ENCODE assay signal across 8 cellular contexts in the genomic region with DNA sequence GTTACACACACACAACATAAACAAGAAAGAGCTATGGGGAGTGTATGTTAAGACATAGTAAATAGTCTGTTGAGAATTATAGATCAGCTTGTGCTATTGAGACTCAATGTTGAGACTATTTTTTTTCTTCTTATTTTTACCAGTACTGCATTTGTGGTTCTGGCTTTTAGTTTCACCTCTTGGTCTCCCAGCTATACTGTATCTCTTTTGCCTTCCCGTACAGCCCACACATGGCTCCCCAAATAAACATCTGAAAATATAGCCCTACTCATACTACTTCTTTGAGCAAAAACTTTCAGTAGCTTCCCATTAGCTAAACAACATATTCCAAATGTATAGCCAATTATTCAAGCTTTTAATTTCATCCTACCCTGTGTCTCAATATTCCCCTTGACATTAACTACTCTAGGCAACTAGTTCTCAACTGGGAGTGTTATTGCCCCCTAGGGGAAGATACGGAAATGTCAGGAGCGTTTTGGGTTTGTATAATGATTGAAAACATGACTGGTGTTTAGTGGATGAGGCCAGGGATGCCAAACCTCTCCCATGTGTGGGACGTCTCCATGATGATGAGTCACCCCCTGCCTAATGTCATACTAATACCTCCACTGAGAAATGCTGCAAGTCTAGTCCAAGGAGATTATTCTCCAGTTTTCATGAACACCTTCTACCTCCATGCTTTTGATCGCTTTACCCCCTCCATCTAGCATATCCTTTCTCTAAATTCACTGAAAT. TPM values are rescaled to one million over a fixed set of nuclear protein-coding genes. Genes with fewer than 3 reads are reported as not detected.
DNase-seq lines count a peak whose midpoint lies in the region; ATAC-seq, FAIRE-seq and TF ChIP-seq lines count a peak whose summit lies in the region.

No MANE protein-coding gene starts in this region.

- no peaks in the 10 kb centered on the region for H3K4me1 ChIP-seq in GM12878 (ENCODE audit: control insufficient read depth, insufficient read depth, low read length)

- H2AFZ ChIP-seq in GM12878 (ENCODE audit: control insufficient read depth, low read depth, low read length): no peak overlapping the region

- H3K9ac ChIP-seq in GM12878 (ENCODE audit: control insufficient read depth, insufficient read depth, low read length): no peak overlapping the region

- no peaks in the 10 kb centered on the region for H3K36me3 ChIP-seq in GM12878 (ENCODE audit: control insufficient read depth in 2 of 2, insufficient read depth in 2 of 2, low read length in 1 of 2)

- TF ChIP-seq EP300 in GM12878 (IDR thresholded peaks at IDR 0.05; ENCODE audit: borderline replicate concordance in 1 of 2, control insufficient read depth in 1 of 2, low read depth in 2 of 2, low read length in 2 of 2): no peak

- SMC1A ChIA-PET in GM12878 (lab: Charles Lee; ENCODE audit: uncharacterized antibody, unreplicated experiment): interaction anchor here (0.7 to 3.2 kb wide), 10 partner anchors 12 to 593 kb away, joined by 3 to 22 read pairs (median 3); no protein-coding TSS in a partner anchor

- RAD21 ChIA-PET in GM12878 (lab: Charles Lee; ENCODE audit: unreplicated experiment): interaction anchor here (1.7 to 3.0 kb wide), 3 partner anchors 323 to 592 kb away, joined by 7 to 23 read pairs (median 22); no protein-coding TSS in a partner anchor

- H3K4me1 Mint-ChIP-seq in Calu3 (ENCODE audit: low read depth, unreplicated experiment): peaks cover 24% of the 10 kb centered on the region
- H3K4me1 Mint-ChIP-seq in effector memory CD8-positive, alpha-beta T cell (ENCODE audit: low read depth in 2 of 2): no peaks in the 10 kb centered on the region

- peak; percentile 67 for DNase-seq in Calu3
- DNase-seq in NCI-H2227 treated with DMSO at 0.1 percent for 48 hours (lab: John Stamatoyannopoulos, UW): peak; percentile 6
- no peak for DNase-seq in GM12878 (ENCODE audit: low read depth, low spot score)
- DNase-seq in kidney tubule cell (ENCODE audit: low spot score): peak; percentile 91
- DNase-seq in effector memory CD8-positive, alpha-beta T cell: no peak
- DNase-seq in activated effector memory CD4-positive, alpha-beta T cell treated with Interleukin-2 at 50 U/mL for 16 hours: no peak

- no peak overlapping the region for H3K4me3 Mint-ChIP-seq in Calu3 (ENCODE audit: low read depth, unreplicated experiment)
- H3K4me3 Mint-ChIP-seq in effector memory CD8-positive, alpha-beta T cell: no peak overlapping the region

- no peak for TF ChIP-seq POLR2A in GM12878 (IDR thresholded peaks at IDR 0.05; ENCODE audit: low read depth, low read length)

- no peak overlapping the region for H3K27ac Mint-ChIP-seq in Calu3 (ENCODE audit: unreplicated experiment)
- H3K27ac Mint-ChIP-seq in effector memory CD8-positive, alpha-beta T cell: no peak overlapping the region

- H3K27me3 ChIP-seq in GM12878 (replicated peaks in 1 of 2; ENCODE audit: control insufficient read depth in 2 of 2, insufficient read depth in 2 of 2, low read length in 1 of 2): no peaks in the 10 kb centered on the region

- H3K9me3 Mint-ChIP-seq in Calu3 (ENCODE audit: low read depth, unreplicated experiment): no peaks in the 10 kb centered on the region
- H3K9me3 Mint-ChIP-seq in effector memory CD8-positive, alpha-beta T cell: peaks cover 0 to 5% of the 10 kb centered on the region in 2 donors

- BruUV-seq in Calu3 (replicated peaks; lab: Mats Ljungman, UMichigan) (no TSS peak), GM12878 (replicated peaks; lab: Mats Ljungman, UMichigan) (no TSS peak)

- TF ChIP-seq CTCF in Calu3 (IDR thresholded peaks at IDR 0.05; ENCODE audit: unreplicated experiment) (peak; percentile 41), GM12878 (IDR thresholded peaks at IDR 0.05 in 2 of 3, conservative IDR thresholded peaks at IDR 0.05 in 1 of 3; ENCODE audit: control insufficient read depth in 2 of 3, extremely low read depth in 1 of 3, insufficient read depth in 1 of 3, low read depth in 3 of 3, low read length in 3 of 3) (peak; percentile 56 to 69 (median 62))

- CTCF ChIA-PET in Calu3 (lab: Charles Lee) (interaction anchor here (1.0 to 1.8 kb wide), 6 partner anchors 59 to 327 kb away, joined by 3 to 16 read pairs (median 5); no protein-coding TSS in a partner anchor), GM12878 (lab: Yijun Ruan, JAX) (interaction anchor here (0.6 to 3.7 kb wide), 32 partner anchors 8 to 1279 kb away, joined by 3 to 48 read pairs (median 4); no protein-coding TSS in a partner anchor)

- WGBS in GM12878 (ENCODE audit: insufficient coverage, insufficient replicate concordance, low lambda C conversion rate, missing lambda C conversion rate): 15% methylated on average over 5 of the region's 5 CpGs

- H3K79me2 ChIP-seq in GM12878 (ENCODE audit: control insufficient read depth, insufficient read depth, low read length): no peaks in the 10 kb centered on the region

- TF ChIP-seq RAD21 in GM12878 (IDR thresholded peaks at IDR 0.05; ENCODE audit: insufficient read depth, low read depth, low read length): peak; percentile 61

- peak; percentile 54 for FAIRE-seq in GM12878 (lab: Jason Lieb, UNC)

- no peaks in the 10 kb centered on the region for H3K36me3 Mint-ChIP-seq in Calu3 (ENCODE audit: insufficient read depth, unreplicated experiment)
- H3K36me3 Mint-ChIP-seq in effector memory CD8-positive, alpha-beta T cell (ENCODE audit: insufficient read depth): no peaks in the 10 kb centered on the region

- no peak overlapping the region for H3K4me2 ChIP-seq in GM12878 (ENCODE audit: control insufficient read depth, insufficient read depth)

- H3K4me3 ChIP-seq in GM12878: no peak overlapping the region

- ATAC-seq in GM18861 (IDR thresholded peaks at IDR 0.05; ENCODE audit: unreplicated experiment) (peak; percentile 92), HG02938 (IDR thresholded peaks at IDR 0.05; ENCODE audit: unreplicated experiment) (peak; percentile 81), GM12878 (peak; percentile 91)
- ATAC-seq in effector memory CD8-positive, alpha-beta T cell (replicated peaks): no peak

- H4K20me1 ChIP-seq in GM12878 (ENCODE audit: control insufficient read depth, insufficient read depth): no peaks in the 10 kb centered on the region

- POLR2A ChIA-PET in GM12878 (lab: Charles Lee): interaction anchor here (1.1 kb wide), 1 partner anchor 10 kb away, joined by 3 read pairs; no protein-coding TSS in a partner anchor

- in situ Hi-C loops in GM12878 (cut with MboI): loop anchor here (5.0 kb wide), 1 partner anchor 321 kb away; no protein-coding TSS in a partner anchor

- no peaks in the 10 kb centered on the region for H3K27me3 Mint-ChIP-seq in Calu3 (ENCODE audit: unreplicated experiment)
- H3K27me3 Mint-ChIP-seq in effector memory CD8-positive, alpha-beta T cell: peaks cover 0 to 5% of the 10 kb centered on the region in 2 donors

- no peak overlapping the region for H3K27ac ChIP-seq in GM12878 (ENCODE audit: control insufficient read depth, insufficient read depth)

- intact Hi-C loops in Calu3 (cut with micrococcal nuclease; ENCODE audit: unreplicated experiment): loop anchor here (1.0 to 5.0 kb wide), 3 partner anchors 101 to 323 kb away; no protein-coding TSS in a partner anchor
- intact Hi-C loops in GM12878 (cut with micrococcal nuclease; ENCODE audit: unreplicated experiment): loop anchor here (2.0 kb wide), 1 partner anchor 326 kb away; no protein-coding TSS in a partner anchor

- no peaks in the 10 kb centered on the region for H3K9me3 ChIP-seq in GM12878 (replicated peaks; ENCODE audit: control insufficient read depth, insufficient read depth, low read length)

TF ChIP-seq in GM12878, 131 proteins besides CTCF, POLR2A, EP300 and RAD21:
- TF ChIP-seq SMC3 (IDR thresholded peaks at IDR 0.05; ENCODE audit: borderline replicate concordance, low read length) (peak; percentile 56; the same call in 1 of the 2 replicates), IRF4 (IDR thresholded peaks at IDR 0.05; ENCODE audit: low read depth, low read length) (0 out of 2 replicates have a peak, but pooled peaks have one; percentile 51), ZNF622 (IDR thresholded peaks at IDR 0.05) (no peak)

RNA-seq across cellular contexts. Expression of gene RPE65, which starts 6.8 kb away (rescaled TPM):
- total RNA-seq in Calu3 (2022) (not detected in 2 replicates), GM12878 (2014; rRNA removed) (not detected in 2 replicates), GM12878 (2014; rRNA removed; fragmentation: Illumina TruSeq; extraction: Trizol) (not detected in 2 replicates), GM12878 (2021) (not detected in 2 replicates)
- total RNA-seq in GM12878 (2013; cell fraction: nucleolus; rRNA removed): not detected in 2 replicates
- not detected for polyA plus RNA-seq in GM12878 (2011; ENCODE audit: low read depth)
- polyA plus RNA-seq in GM12878 (2011; rRNA removed) (not detected in 2 replicates), GM12878 (2014; fragmentation: Illumina TruSeq; extraction: Trizol) (not detected in 2 replicates), GM12878 (2014; fragmentation: Nextera tagmentation; extraction: Ambion mirVana) (not detected), GM12878 (2014; rRNA removed) (not detected in 2 replicates), GM12878 (2016; fragmentation: Nextera tagmentation; extraction: Ambion mirVana) (not detected)
- polyA plus RNA-seq in GM12878 (2011; cell fraction: cytosol; rRNA removed): not detected in 2 replicates
- polyA plus RNA-seq in GM12878 (2011; cell fraction: nucleus; rRNA removed): not detected in 2 replicates
- polyA plus RNA-seq in GM12878 (2012): not detected in 2 replicates
- not detected in 2 replicates for polyA minus RNA-seq in GM12878 (2011; rRNA and poly(A)+ RNA removed)
- polyA minus RNA-seq in GM12878 (2011; cell fraction: cytosol; rRNA and poly(A)+ RNA removed): not detected in 2 replicates
- not detected in 2 replicates for polyA minus RNA-seq in GM12878 (2011; cell fraction: nucleus; rRNA and poly(A)+ RNA removed)

RNA-seq across cellular contexts. Expression of gene DEPDC1, which starts 53.9 kb away (rescaled TPM):
- total RNA-seq in Calu3 (2022): 33.0 and 41.7 TPM in 2 replicates
- total RNA-seq in GM12878 (2013; cell fraction: nucleolus; rRNA removed): 16.1 and 18.0 TPM in 2 replicates
- total RNA-seq in GM12878 (2014; rRNA removed): 15.7 and 20.2 TPM in 2 replicates
- total RNA-seq in GM12878 (2014; rRNA removed; fragmentation: Illumina TruSeq; extraction: Trizol): 20.5 and 21.5 TPM in 2 replicates
- 16.8 and 16.9 TPM in 2 replicates for total RNA-seq in GM12878 (2021)
- 2.2 TPM for polyA plus RNA-seq in GM12878 (2011; ENCODE audit: low read depth)
- polyA plus RNA-seq in GM12878 (2011; rRNA removed): 19.4 and 40.7 TPM in 2 replicates
- polyA plus RNA-seq in GM12878 (2011; cell fraction: cytosol; rRNA removed): 4.6 and 6.2 TPM in 2 replicates
- 26.8 and 27.9 TPM in 2 replicates for polyA plus RNA-seq in GM12878 (2011; cell fraction: nucleus; rRNA removed)
- 4.1 and 7.5 TPM in 2 replicates for polyA plus RNA-seq in GM12878 (2012)
- polyA plus RNA-seq in GM12878 (2014; fragmentation: Illumina TruSeq; extraction: Trizol): 18.3 and 24.9 TPM in 2 replicates
- polyA plus RNA-seq in GM12878 (2014; fragmentation: Nextera tagmentation; extraction: Ambion mirVana): 10 to 100 TPM in 1 of 2 experiments, 1 to 10 TPM in 1; 6.9 to 10.1 TPM
- polyA plus RNA-seq in GM12878 (2014; rRNA removed): 7.0 and 9.4 TPM in 2 replicates
- 10 to 100 TPM; 32.3 to 36.5 TPM for polyA plus RNA-seq in GM12878 (2016; fragmentation: Nextera tagmentation; extraction: Ambion mirVana)
- 7.5 and 17.5 TPM in 2 replicates for polyA minus RNA-seq in GM12878 (2011; rRNA and poly(A)+ RNA removed)
- 6.7 and 14.2 TPM in 2 replicates for polyA minus RNA-seq in GM12878 (2011; cell fraction: cytosol; rRNA and poly(A)+ RNA removed)
- 11.0 and 12.4 TPM in 2 replicates for polyA minus RNA-seq in GM12878 (2011; cell fraction: nucleus; rRNA and poly(A)+ RNA removed)

Comparison
In these comparisons a context has a peak if more than half of its experiments do, and no peak if none do; other contexts are left out.
1. DNase-seq: peak in Calu3 (single experiment), NCI-H2227 treated with DMSO at 0.1 percent for 48 hours (single experiment) and kidney tubule cell (single experiment); none in GM12878 (single experiment), effector memory CD8-positive, alpha-beta T cell (0 of 3) and activated effector memory CD4-positive, alpha-beta T cell treated with Interleukin-2 at 50 U/mL for 16 hours (single experiment).